In genomic region chr1:50959303-50959912, GRCh38 we compare ENCODE assay signal across 8 cellular contexts. TPM values are rescaled to one million over a fixed set of nuclear protein-coding genes. Genes with fewer than 3 reads are reported as not detected.
DNase-seq lines count a peak whose midpoint lies in the region; ATAC-seq, FAIRE-seq and TF ChIP-seq lines count a peak whose summit lies in the region.

No MANE protein-coding gene starts in this region.

- no peaks in the 10 kb centered on the region for H4K20me1 ChIP-seq in H1 (replicated peaks in 1 of 2; ENCODE audit: control insufficient read depth in 1 of 2, insufficient read depth in 2 of 2, low read length in 2 of 2)

- no peak for TF ChIP-seq CTCF in H1 (IDR thresholded peaks at IDR 0.05; ENCODE audit: control extremely low read depth in 1 of 3, insufficient read depth in 1 of 3, low read depth in 1 of 3, low read length in 3 of 3)

- peak overlapping the region; percentile 77 for H2AFZ ChIP-seq in H1 (ENCODE audit: low read length)

- H3K4me1 Mint-ChIP-seq in activated naive CD4-positive, alpha-beta T cell treated with anti-CD3 and anti-CD28 coated beads, Interleukin-2, amount 50 U/mL, for 24 hours, result peaks cover 31% of the 10 kb centered on the region

- peak overlapping the region; percentile 93 for H3K4me3 Mint-ChIP-seq in activated naive CD4-positive, alpha-beta T cell treated with anti-CD3 and anti-CD28 coated beads, Interleukin-2, amount 50 U/mL, for 24 hours

- H3K23me2 ChIP-seq in H1 (ENCODE audit: low read depth, low read length), result peaks cover 11% of the 10 kb centered on the region

- WGBS in H1 (ENCODE audit: extremely low coverage in 1 of 2, insufficient coverage in 1 of 2, insufficient read length in 1 of 2, insufficient replicate concordance in 2 of 2, low coverage in 1 of 2, low lambda C conversion rate in 2 of 2, missing lambda C conversion rate in 1 of 2), 2 experiments, result 2 to 100% methylated on average over 3 to 15 of the region's 38 CpGs

- H3K27me3 ChIP-seq in H1 (replicated peaks in 1 of 4; ENCODE audit: control insufficient read depth in 3 of 4, extremely low read depth in 1 of 4, insufficient read depth in 3 of 4, low read length in 3 of 4), result peaks cover 0 to under 1% (median 0%) of the 10 kb centered on the region in 4 experiments; a peak in 2 of 7 replicates
- no peaks in the 10 kb centered on the region for H3K27me3 ChIP-seq in muscle layer of colon (ENCODE audit: control insufficient read depth in 1 of 2, insufficient read depth in 2 of 2, low read length in 2 of 2)

- H4K5ac ChIP-seq in H1 (ENCODE audit: insufficient read length, low read depth, low read length), result no peak overlapping the region

- peak overlapping the region; percentile 80 for H3K27ac Mint-ChIP-seq in activated naive CD4-positive, alpha-beta T cell treated with anti-CD3 and anti-CD28 coated beads, Interleukin-2, amount 50 U/mL, for 24 hours

- TF ChIP-seq RAD21 in H1 (IDR thresholded peaks at IDR 0.05 in 1 of 2, conservative IDR thresholded peaks at IDR 0.05 in 1 of 2; ENCODE audit: low read depth in 2 of 2, low read length in 2 of 2), result no peak

- peak overlapping the region; percentile 78; the same call in 1 of the 2 replicates for H2BK5ac ChIP-seq in H1 (ENCODE audit: low read depth, low read length)

- no peak overlapping the region for H2BK15ac ChIP-seq in H1 (ENCODE audit: low read length)

- no peak overlapping the region for H3K14ac ChIP-seq in H1 (ENCODE audit: insufficient read length)

- no peak overlapping the region for H4K91ac ChIP-seq in H1 (replicated peaks; ENCODE audit: insufficient read length, low read length)

- no peak overlapping the region for H3K23ac ChIP-seq in H1 (ENCODE audit: insufficient read length)

- H3K9ac ChIP-seq in H1 (replicated peaks in 1 of 4; ENCODE audit: extremely low read depth in 1 of 4, low read depth in 3 of 4, low read length in 3 of 4), result peak overlapping the region; percentile 76 to 96 (median 86)
- peak overlapping the region; percentile 30 for H3K9ac ChIP-seq in muscle layer of colon (ENCODE audit: low read length)

- no peaks in the 10 kb centered on the region for H3K9me3 Mint-ChIP-seq in activated naive CD4-positive, alpha-beta T cell treated with anti-CD3 and anti-CD28 coated beads, Interleukin-2, amount 50 U/mL, for 24 hours

- no peak overlapping the region for H3K4ac ChIP-seq in H1 (replicated peaks; ENCODE audit: insufficient read length, low read depth, low read length)

- no peaks in the 10 kb centered on the region for H3K27me3 Mint-ChIP-seq in activated naive CD4-positive, alpha-beta T cell treated with anti-CD3 and anti-CD28 coated beads, Interleukin-2, amount 50 U/mL, for 24 hours

- ATAC-seq in HG03108 (IDR thresholded peaks at IDR 0.05; ENCODE audit: unreplicated experiment), result peak; percentile 28
- peak; percentile 32 for ATAC-seq in SK-N-SH treated with all-trans-retinoic acid at 6 μM for 48 hours
- no peak for ATAC-seq in GM18498 (IDR thresholded peaks at IDR 0.05; ENCODE audit: unreplicated experiment)
- no peak for ATAC-seq in HG03520 (IDR thresholded peaks at IDR 0.05; ENCODE audit: unreplicated experiment)

- H2BK12ac ChIP-seq in H1 (ENCODE audit: low read depth, low read length), result 0 out of 2 replicates have a peak overlapping the region, but pooled peaks have one; percentile 75

- H3K56ac ChIP-seq in H1 (replicated peaks; ENCODE audit: insufficient read length, low read depth, low read length), result no peak overlapping the region

- peak overlapping the region; percentile 84; the same call in 1 of the 2 replicates for H4K8ac ChIP-seq in H1 (ENCODE audit: extremely low read depth, insufficient read depth, low read length)

- no peak overlapping the region for H2BK20ac ChIP-seq in H1 (ENCODE audit: low read length)

- no peak overlapping the region for H2BK120ac ChIP-seq in H1 (replicated peaks; ENCODE audit: low read depth, low read length)

- no peak for DNase-seq in activated naive CD4-positive, alpha-beta T cell treated with anti-CD3 and anti-CD28 coated beads, Interleukin-2, amount 50 U/mL, for 16 hours
- no peak for DNase-seq in H1 (ENCODE audit: low read depth in 1 of 2, low spot score in 2 of 2)

- POLR2A ChIA-PET in H1 (lab: Charles Lee; ENCODE audit: partially characterized antibody), result interaction anchor here (0.8 to 1.4 kb wide), 6 partner anchors 9 to 230 kb away, joined by 3 to 7 read pairs (median 4); no protein-coding TSS in a partner anchor

- no peaks in the 10 kb centered on the region for H3K9me3 ChIP-seq in H1 (ENCODE audit: insufficient read depth in 2 of 2, low read depth in 1 of 2, low read length in 1 of 2)
- no peaks in the 10 kb centered on the region for H3K9me3 ChIP-seq in muscle layer of colon (ENCODE audit: low read length)

- H3K4me2 ChIP-seq in H1 (ENCODE audit: insufficient read depth in 1 of 2, low read depth in 2 of 2, low read length in 2 of 2), result peak overlapping the region; percentile 72 to 77

- no peak for FAIRE-seq in H1 (lab: Jason Lieb, UNC)

- peaks cover 3 to 45% of the 10 kb centered on the region in 2 experiments; a peak in 3 of 4 replicates for H3K79me2 ChIP-seq in H1 (ENCODE audit: control insufficient read depth in 1 of 2, insufficient read depth in 2 of 2, low read length in 2 of 2)

- TF ChIP-seq POLR2A in H1 (IDR thresholded peaks at IDR 0.05; ENCODE audit: control extremely low read depth in 1 of 2, low read depth in 2 of 2, low read length in 2 of 2), result no peak

- no peak for TF ChIP-seq EP300 in H1 (IDR thresholded peaks at IDR 0.05; ENCODE audit: borderline replicate concordance in 1 of 2, low read depth in 2 of 2, low read length in 2 of 2)

- H3K4me1 ChIP-seq in H1 (replicated peaks in 1 of 4; ENCODE audit: control insufficient read depth in 3 of 4, insufficient read depth in 4 of 4, low read length in 3 of 4) (peaks cover 0 to 3% (median 0%) of the 10 kb centered on the region in 4 experiments; a peak in 2 of 7 replicates), muscle layer of colon (ENCODE audit: insufficient read depth, low read length) (peaks cover 6% of the 10 kb centered on the region)

- peak overlapping the region; percentile 89 to 100 (median 94) for H3K4me3 ChIP-seq in H1 (ENCODE audit: extremely low read depth in 1 of 4, insufficient read depth in 2 of 4, low read depth in 3 of 4, low read length in 4 of 4)
- peak overlapping the region; percentile 53 to 84 for H3K4me3 ChIP-seq in muscle layer of colon (ENCODE audit: low read depth in 1 of 2, low read length in 2 of 2)

- H2AK5ac ChIP-seq in H1 (ENCODE audit: low read depth, low read length), result no peak overlapping the region

- CTCF ChIA-PET in H1 (lab: Charles Lee; ENCODE audit: partially characterized antibody), result interaction anchor here (0.6 to 1.6 kb wide), 4 partner anchors 11 to 231 kb away, joined by 3 to 10 read pairs (median 4); no protein-coding TSS in a partner anchor

- peaks cover 2% of the 10 kb centered on the region for H3K36me3 Mint-ChIP-seq in activated naive CD4-positive, alpha-beta T cell treated with anti-CD3 and anti-CD28 coated beads, Interleukin-2, amount 50 U/mL, for 24 hours

- H3K36me3 ChIP-seq in H1 (ENCODE audit: control insufficient read depth in 2 of 4, insufficient read depth in 4 of 4, low read length in 3 of 4) (no peaks in the 10 kb centered on the region), muscle layer of colon (ENCODE audit: insufficient read depth, low read length) (no peaks in the 10 kb centered on the region)

- H3K79me1 ChIP-seq in H1 (ENCODE audit: low read depth, low read length), result peaks cover 4% of the 10 kb centered on the region; the same call in 1 of the 2 replicates

- H3K18ac ChIP-seq in H1 (ENCODE audit: extremely low read depth, low read length), result peak overlapping the region; percentile 60; the same call in 1 of the 2 replicates

- H3K27ac ChIP-seq in H1 (ENCODE audit: low read depth, low read length) (no peak overlapping the region), muscle layer of colon (ENCODE audit: low read depth, low read length) (peak overlapping the region; percentile 12)

TF ChIP-seq in SK-N-SH treated with all-trans-retinoic acid at 6 μM for 48 hours, 23 proteins besides CTCF, POLR2A, EP300 and RAD21 (continues in another document):
- TF ChIP-seq TCF4 (CRISPR knock-in tag; IDR thresholded peaks at IDR 0.05; ENCODE audit: borderline replicate concordance) (no peak), RARB (CRISPR knock-in tag; IDR thresholded peaks at IDR 0.05) (no peak), ZFP30 (CRISPR knock-in tag; IDR thresholded peaks at IDR 0.05) (no peak)

TF ChIP-seq in H1, 55 proteins besides CTCF, POLR2A, EP300 and RAD21:
- TF ChIP-seq TAF7 (optimal IDR thresholded peaks at IDR 0.05; ENCODE audit: borderline replicate concordance, low read depth, low read length), result no peak
- no peak for TF ChIP-seq HDAC2 (IDR thresholded peaks at IDR 0.05; ENCODE audit: borderline replicate concordance in 1 of 2, low read depth in 2 of 2, low read length in 2 of 2)
- peak; percentile 58 for TF ChIP-seq KDM4A (IDR thresholded peaks at IDR 0.05; ENCODE audit: low read depth, low read length, severe bottlenecking)
- TF ChIP-seq CEBPB (IDR thresholded peaks at IDR 0.05; ENCODE audit: low read depth, low read length), result no peak
- peak; percentile 74 for TF ChIP-seq YY1 (IDR thresholded peaks at IDR 0.05; ENCODE audit: low read depth, low read length)

RNA-seq across cellular contexts. Expression of gene FAF1, which starts 0.7 kb away (rescaled TPM):
- 63.9 and 65.9 TPM in 2 replicates for total RNA-seq in H1 (2021; fragmentation: NEBNext Ultra II Directional; extraction: Animal tissue kit (Norgen Biotek cat#: 25700))
- 5.9 and 10.8 TPM in 2 replicates for polyA plus RNA-seq in H1 (2011; rRNA removed)
- polyA plus RNA-seq in H1 (2011; cell fraction: cytosol; rRNA removed), result 16.2 TPM
- 4.7 TPM for polyA plus RNA-seq in H1 (2011; cell fraction: nucleus; rRNA removed)
- 41.9 to 60.7 TPM (median 46.5 TPM) in 4 replicates for polyA plus RNA-seq in H1 (2012, experiment 1 of 2)
- 7.3 TPM for polyA plus RNA-seq in H1 (2012, experiment 2 of 2)
- 21.9 TPM for polyA plus RNA-seq in H1 (2013, experiment 1 of 2)
- polyA plus RNA-seq in H1 (2013, experiment 2 of 2), result 23.1 TPM
- polyA minus RNA-seq in H1 (2011; rRNA and poly(A)+ RNA removed), result 44.3 and 62.3 TPM in 2 replicates
- polyA minus RNA-seq in H1 (2011; cell fraction: cytosol; rRNA and poly(A)+ RNA removed), result 19.8 TPM
- 54.6 TPM for polyA minus RNA-seq in H1 (2011; cell fraction: nucleus; rRNA and poly(A)+ RNA removed)

RNA-seq across cellular contexts. Expression of gene CDKN2C, which starts 10.6 kb away (rescaled TPM):
- total RNA-seq in H1 (2021; fragmentation: NEBNext Ultra II Directional; extraction: Animal tissue kit (Norgen Biotek cat#: 25700)), result not detected in 2 replicates
- polyA plus RNA-seq in H1 (2011; rRNA removed), result 0.05 TPM in 1 of 2 replicates, not detected in the other
- polyA plus RNA-seq in H1 (2011; cell fraction: cytosol; rRNA removed), result not detected
- polyA plus RNA-seq in H1 (2011; cell fraction: nucleus; rRNA removed), result 0.06 TPM
- not detected in 4 replicates for polyA plus RNA-seq in H1 (2012, experiment 1 of 2)
- not detected for polyA plus RNA-seq in H1 (2012, experiment 2 of 2)
- polyA plus RNA-seq in H1 (2013, experiment 1 of 2), result not detected
- polyA plus RNA-seq in H1 (2013, experiment 2 of 2), result not detected
- polyA minus RNA-seq in H1 (2011; rRNA and poly(A)+ RNA removed), result not detected in 2 replicates
- polyA minus RNA-seq in H1 (2011; cell fraction: cytosol; rRNA and poly(A)+ RNA removed), result 0.81 TPM
- 0.50 TPM for polyA minus RNA-seq in H1 (2011; cell fraction: nucleus; rRNA and poly(A)+ RNA removed)

Comparison
In these comparisons a context has a peak if more than half of its experiments do, and no peak if none do; other contexts are left out.
1. ATAC-seq: peak in HG03108 (single experiment) and SK-N-SH treated with all-trans-retinoic acid at 6 μM for 48 hours (single experiment); none in GM18498 (single experiment) and HG03520 (single experiment).